In genomic region chr3:196203833-196204232, GRCh38 we compare ENCODE assay signal across 19 cellular contexts. TPM values are rescaled to one million over a fixed set of nuclear protein-coding genes. Genes with fewer than 3 reads are reported as not detected.
"Had no signal": no experiment of that assay in that cellular context is flagged by ENCODE, and none has a peak within 500 bp of the region (broad histone marks: within the 10 kb centered on the region; RNA-seq: fewer than 3 reads in every experiment).

No MANE protein-coding gene starts in this region.

- H3K4me2 ChIP-seq: neural progenitor cell had no signal

- H2AFZ ChIP-seq: neural progenitor cell had no signal

- H3K4me3 ChIP-seq: gastroesophageal sphincter, heart right ventricle, lower lobe of right lung, neural progenitor cell, ovary, sigmoid colon, spleen, stomach, testis, upper lobe of left lung had no signal

- DNase-seq: activated CD4-positive, alpha-beta memory T cell treated with anti-CD3 and anti-CD28 coated beads, Interleukin-2, amount 10 ng/mL, durations not matched to agents 7 days and 5 days; activated CD4-positive, alpha-beta T cell treated with anti-CD3 and anti-CD28 coated beads for 36 hours; activated effector memory CD4-positive, alpha-beta T cell treated with Interleukin-2 at 50 U/mL for 16 hours; activated T-cell treated with anti-CD3 and anti-CD28 coated beads, Interleukin-2, amount 50 U/mL, for 4 hours; heart right ventricle; left colon; lower lobe of right lung; ovary; sigmoid colon; stomach; T1000; testis; upper lobe of left lung had no signal

- H3K36me3 ChIP-seq: gastroesophageal sphincter, heart right ventricle, lower lobe of right lung, neural progenitor cell, ovary, sigmoid colon, spleen, stomach, upper lobe of left lung had no signal

- H3K9me3 ChIP-seq: gastroesophageal sphincter, lower lobe of right lung, ovary, sigmoid colon, spleen, testis, upper lobe of left lung had no signal

- H3K4me1 ChIP-seq: lower lobe of right lung, neural progenitor cell had no signal

- H3K27ac ChIP-seq: gastroesophageal sphincter, heart right ventricle, lower lobe of right lung, neural progenitor cell, sigmoid colon, stomach, upper lobe of left lung, VCaP had no signal

- H3K27me3 ChIP-seq: ovary, testis, upper lobe of left lung had no signal

- ATAC-seq: activated CD4-positive, alpha-beta T cell treated with anti-CD3 and anti-CD28 coated beads for 36 hours; activated T-cell treated with anti-CD3 and anti-CD28 coated beads, Interleukin-2, amount 50 U/mL, for 4 hours; gastroesophageal sphincter; heart right ventricle; left colon; lower lobe of right lung had no signal

- H3K9ac ChIP-seq: neural progenitor cell had no signal

- FAIRE-seq: endometrium had no signal

RNA-seq across cellular contexts. Expression of gene ZDHHC19, which starts 7.4 kb away (rescaled TPM):
- total RNA-seq: activated CD4-positive, alpha-beta T cell treated with anti-CD3 and anti-CD28 coated beads for 36 hours; activated T-cell treated with anti-CD3 and anti-CD28 coated beads, Interleukin-2, amount 50 U/mL, for 4 hours; gastroesophageal sphincter; left colon; stomach had no signal

RNA-seq across cellular contexts. Expression of gene SLC51A, which starts 12.5 kb away (rescaled TPM):
- total RNA-seq: activated CD4-positive, alpha-beta memory T cell treated with anti-CD3 and anti-CD28 coated beads, Interleukin-2, amount 10 ng/mL, durations not matched to agents 7 days and 5 days; activated CD4-positive, alpha-beta T cell treated with anti-CD3 and anti-CD28 coated beads for 36 hours; activated T-cell treated with anti-CD3 and anti-CD28 coated beads, Interleukin-2, amount 50 U/mL, for 4 hours; gastroesophageal sphincter; mesothelial cell of epicardium; sigmoid colon had no signal
